ENCODE assay signal across 38 cellular contexts in the genomic region with DNA sequence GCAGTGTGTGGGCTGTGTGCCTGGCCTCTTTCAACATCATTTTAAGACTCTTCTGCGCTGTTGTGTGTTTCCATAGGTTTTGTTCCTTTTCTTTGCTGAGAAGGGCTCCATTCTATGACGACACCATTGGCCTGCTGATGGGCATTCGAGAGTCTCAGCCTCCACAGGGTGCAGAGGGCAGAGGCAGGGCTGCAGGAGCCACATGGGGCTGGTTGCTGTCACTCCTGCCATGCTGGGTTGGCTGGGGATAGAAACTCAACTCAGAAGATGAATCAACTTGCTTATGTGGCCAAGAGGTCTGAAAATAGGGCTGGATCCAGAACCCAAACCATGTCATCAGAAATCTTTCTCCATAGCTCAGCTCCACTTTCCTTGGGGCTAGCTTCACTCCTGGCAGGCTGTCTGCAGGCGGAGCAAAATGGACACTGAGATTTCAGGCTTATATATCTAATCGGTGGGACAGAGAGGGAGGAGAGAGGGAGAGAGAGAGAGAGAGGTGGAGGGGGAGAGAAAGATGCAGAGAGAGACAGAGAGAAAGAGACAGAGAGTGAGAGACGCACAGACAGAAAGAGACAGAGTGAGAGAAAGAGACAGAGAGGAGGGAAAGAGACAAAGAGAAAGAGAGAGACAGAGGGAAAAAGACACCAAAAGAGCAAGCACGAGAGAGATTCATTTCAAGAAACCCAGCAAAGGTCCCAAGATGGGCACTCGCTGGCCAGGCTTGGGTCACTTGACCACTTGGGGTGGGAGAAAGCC.
"Had no signal": no experiment of that assay in that cellular context is flagged by ENCODE, and none has a peak within 500 bp of the region (broad histone marks: within the 10 kb centered on the region; RNA-seq: fewer than 3 reads in every experiment).

No MANE protein-coding gene starts in this region.

- H3K27ac ChIP-seq: ascending aorta, breast epithelium, KMS-11, Peyer's patch, SJSA1, VCaP had no signal

- H3K9ac ChIP-seq: KMS-11, SK-N-SH had no signal

- H3K4me3 ChIP-seq: ascending aorta, breast epithelium, Peyer's patch, SJSA1 had no signal

- H3K36me3 Mint-ChIP-seq: activated CD8-positive, alpha-beta memory T cell treated with anti-CD3 and anti-CD28 coated beads, Interleukin-2, amount 10 ng/mL, durations not matched to agents 7 days and 5 days; activated naive CD8-positive, alpha-beta T cell treated with anti-CD3 and anti-CD28 coated beads, Interleukin-2, amount 10 ng/mL, durations not matched to agents 7 days and 5 days had no signal

- DNase-seq: activated B cell treated with CpG ODN at 0.5 μM for 24 hours; activated CD4-positive, alpha-beta memory T cell treated with anti-CD3 and anti-CD28 coated beads, Interleukin-2, amount 10 ng/mL, durations not matched to agents 7 days and 5 days; activated CD4-positive, alpha-beta T cell treated with anti-CD3 and anti-CD28 coated beads for 4 hours; activated CD4-positive, CD25-positive, alpha-beta regulatory T cell treated with anti-CD3 and anti-CD28 coated beads, Interleukin-2, amount 50 U/mL, for 72 hours; activated CD8-positive, alpha-beta memory T cell treated with anti-CD3 and anti-CD28 coated beads for 24 hours; activated CD8-positive, alpha-beta memory T cell treated with anti-CD3 and anti-CD28 coated beads, Interleukin-2, amount 10 ng/mL, durations not matched to agents 7 days and 5 days; activated CD8-positive, alpha-beta memory T cell treated with anti-CD3 and anti-CD28 coated beads, Interleukin-2, amount 50 U/mL, for 48 hours; activated effector memory CD4-positive, alpha-beta T cell treated with Interleukin-2 at 50 U/mL for 16 hours; activated naive CD4-positive, alpha-beta T cell treated with anti-CD3 and anti-CD28 coated beads, Interleukin-2, amount 50 U/mL, for 16 hours; activated naive CD8-positive, alpha-beta T cell treated with anti-CD3 and anti-CD28 coated beads, Interleukin-2, amount 10 ng/mL, durations not matched to agents 7 days and 5 days; activated T-cell treated with anti-CD3 and anti-CD28 coated beads, Interleukin-2, amount 50 U/mL, for 48 hours; amygdala; caudate nucleus; MM.1S; MV-4-11; NCI-H1092; NCI-H1417; NCI-H146; NCI-H187; NCI-H2029 treated with DMSO at 0.1 percent for 48 hours; NCI-H2107; NCI-H2171; NCI-H510A; NCI-H526; NCI-H748 treated with DMSO at 0.1 percent for 48 hours; NK-92 treated with Interleukin-12 subunit alpha and Interleukin-12 subunit beta, amount 100 ng/mL, for 24 hours; PC-3; Peyer's patch; RPMI8226; SHP77 treated with DMSO at 0.1 percent for 48 hours; SK-N-SH; T-helper 9 cell had no signal

- H3K4me1 Mint-ChIP-seq: activated naive CD8-positive, alpha-beta T cell treated with anti-CD3 and anti-CD28 coated beads, Interleukin-2, amount 10 ng/mL, durations not matched to agents 7 days and 5 days had no signal

- H3K4me3 Mint-ChIP-seq: activated B cell treated with CpG ODN at 0.5 μM for 24 hours; activated CD4-positive, alpha-beta memory T cell treated with anti-CD3 and anti-CD28 coated beads, Interleukin-2, amount 10 ng/mL, durations not matched to agents 7 days and 5 days; activated CD8-positive, alpha-beta memory T cell treated with anti-CD3 and anti-CD28 coated beads, Interleukin-2, amount 10 ng/mL, durations not matched to agents 7 days and 5 days; activated naive CD8-positive, alpha-beta T cell treated with anti-CD3 and anti-CD28 coated beads, Interleukin-2, amount 10 ng/mL, durations not matched to agents 7 days and 5 days; T-helper 1 cell treated with Interleukin-12 subunit alpha and Interleukin-12 subunit beta and Interleukin-4 antibody, amounts not matched to agents 30 μg/mL and 1 μg/mL, for 36 hours had no signal

- H3K27me3 ChIP-seq: Peyer's patch had no signal

- H3K9me3 ChIP-seq: ascending aorta, breast epithelium, Peyer's patch, SK-N-SH had no signal

- H3K9me3 Mint-ChIP-seq: activated B cell treated with CpG ODN at 0.5 μM for 24 hours; activated naive CD8-positive, alpha-beta T cell treated with anti-CD3 and anti-CD28 coated beads, Interleukin-2, amount 10 ng/mL, durations not matched to agents 7 days and 5 days; T-helper 1 cell treated with Interleukin-12 subunit alpha and Interleukin-12 subunit beta and Interleukin-4 antibody, amounts not matched to agents 30 μg/mL and 1 μg/mL, for 36 hours had no signal

- H3K36me3 ChIP-seq: ascending aorta, breast epithelium, Peyer's patch, SJSA1 had no signal

- H3K4me1 ChIP-seq: ascending aorta, breast epithelium, Peyer's patch, SJSA1 had no signal

- H3K27ac Mint-ChIP-seq: activated B cell treated with CpG ODN at 0.5 μM for 24 hours; activated CD4-positive, alpha-beta memory T cell treated with anti-CD3 and anti-CD28 coated beads, Interleukin-2, amount 10 ng/mL, durations not matched to agents 7 days and 5 days; activated CD8-positive, alpha-beta memory T cell treated with anti-CD3 and anti-CD28 coated beads, Interleukin-2, amount 10 ng/mL, durations not matched to agents 7 days and 5 days; activated naive CD8-positive, alpha-beta T cell treated with anti-CD3 and anti-CD28 coated beads, Interleukin-2, amount 10 ng/mL, durations not matched to agents 7 days and 5 days; T-helper 1 cell treated with Interleukin-12 subunit alpha and Interleukin-12 subunit beta and Interleukin-4 antibody, amounts not matched to agents 30 μg/mL and 1 μg/mL, for 36 hours had no signal

- ATAC-seq: activated CD8-positive, alpha-beta memory T cell treated with anti-CD3 and anti-CD28 coated beads, Interleukin-2, amount 10 ng/mL, durations not matched to agents 7 days and 5 days; PC-3 had no signal
